Comparison of ENCODE assay signal across 18 cellular contexts in genomic region chr14:75140620-75141019, GRCh38.
"Had no signal": no experiment of that assay in that cellular context is flagged by ENCODE, and none has a peak within 500 bp of the region (broad histone marks: within the 10 kb centered on the region; RNA-seq: fewer than 3 reads in every experiment).

No MANE protein-coding gene starts in this region.

- H3K9me3 ChIP-seq: right atrium auricular region had no signal

- H3K27me3 Mint-ChIP-seq: dendritic cell treated with granulocyte-macrophage colony-stimulating factor and Interleukin-4, amounts not matched to agents 40 ng/mL and 50 ng/mL, for 4 days; progenitor cell of endocrine pancreas had no signal

- H3K27ac ChIP-seq: right atrium auricular region, WERI-Rb-1 had no signal

- H3K9me3 Mint-ChIP-seq: activated T-cell treated with anti-CD3 and anti-CD28 coated beads, Interleukin-2, amount 50 U/mL, for 72 hours; dendritic cell treated with granulocyte-macrophage colony-stimulating factor and Interleukin-4, amounts not matched to agents 40 ng/mL and 50 ng/mL, for 4 days; T-helper 1 cell treated with Interleukin-12 subunit alpha and Interleukin-12 subunit beta and Interleukin-4 antibody, amounts not matched to agents 30 μg/mL and 1 μg/mL, for 36 hours had no signal

- H3K4me3 Mint-ChIP-seq: activated T-cell treated with anti-CD3 and anti-CD28 coated beads, Interleukin-2, amount 50 U/mL, for 72 hours; dendritic cell treated with granulocyte-macrophage colony-stimulating factor and Interleukin-4, amounts not matched to agents 40 ng/mL and 50 ng/mL, for 4 days; nephron progenitor cell; T-helper 1 cell treated with Interleukin-12 subunit alpha and Interleukin-12 subunit beta and Interleukin-4 antibody, amounts not matched to agents 30 μg/mL and 1 μg/mL, for 36 hours had no signal

- DNase-seq: activated CD4-positive, alpha-beta T cell treated with anti-CD3 and anti-CD28 coated beads for 48 hours; activated CD8-positive, alpha-beta memory T cell treated with anti-CD3 and anti-CD28 coated beads, Interleukin-2, amount 50 U/mL, for 48 hours; activated gamma-delta T cell treated with Interleukin-2 at 50 U/mL for 16 hours; activated T-cell treated with anti-CD3 and anti-CD28 coated beads, Interleukin-2, amount 50 U/mL, for 72 hours; anterior cingulate cortex; left ventricle myocardium superior; mesenchymal stem cell; nephron progenitor cell; occipital lobe; small intestine; stimulated activated CD4-positive, alpha-beta T cell treated with anti-CD3 and anti-CD28 coated beads, Interleukin-4, amount 100 ng/mL, for 24 hours; stimulated activated naive CD8-positive, alpha-beta T cell treated with anti-CD3 and anti-CD28 coated beads, Interleukin-15, Interleukin-2, amounts not matched to agents 100 U/mL and 50 U/mL, for 24 hours; trophoblast cell; WERI-Rb-1 had no signal

- H3K4me3 ChIP-seq: right atrium auricular region had no signal

- ATAC-seq: activated T-cell treated with anti-CD3 and anti-CD28 coated beads, Interleukin-2, amount 50 U/mL, for 72 hours; left ventricle myocardium superior; stimulated activated naive CD8-positive, alpha-beta T cell treated with anti-CD3 and anti-CD28 coated beads, Interleukin-15, Interleukin-2, amounts not matched to agents 100 U/mL and 50 U/mL, for 24 hours had no signal

- H3K27me3 ChIP-seq: right atrium auricular region had no signal

- H3K27ac Mint-ChIP-seq: dendritic cell treated with granulocyte-macrophage colony-stimulating factor and Interleukin-4, amounts not matched to agents 40 ng/mL and 50 ng/mL, for 4 days; progenitor cell of endocrine pancreas; T-helper 1 cell treated with Interleukin-12 subunit alpha and Interleukin-12 subunit beta and Interleukin-4 antibody, amounts not matched to agents 30 μg/mL and 1 μg/mL, for 36 hours had no signal
